26 cellular contexts compared by ENCODE assay signal in genomic region chr2:119769645-119770044, GRCh38.
"Had no signal": no experiment of that assay in that cellular context is flagged by ENCODE, and none has a peak within 500 bp of the region (broad histone marks: within the 10 kb centered on the region; RNA-seq: fewer than 3 reads in every experiment).

No MANE protein-coding gene starts in this region.

- H3K9me3 ChIP-seq: colonic mucosa, esophagus squamous epithelium, gastrocnemius medialis, heart right ventricle, left ventricle myocardium inferior, lower lobe of right lung, mucosa of descending colon had no signal

- ATAC-seq: effector memory CD8-positive, alpha-beta T cell; esophagus mucosa; gastrocnemius medialis; heart right ventricle; lower lobe of right lung had no signal

- H3K4me3 ChIP-seq: colonic mucosa, esophagus squamous epithelium, gastrocnemius medialis, heart right ventricle, left ventricle myocardium inferior, lower lobe of right lung, mucosa of descending colon had no signal

- FAIRE-seq: endometrium had no signal

- H3K36me3 ChIP-seq: colonic mucosa, esophagus squamous epithelium, gastrocnemius medialis, heart right ventricle, left ventricle myocardium inferior, lower lobe of right lung had no signal

- H3K27ac ChIP-seq: colonic mucosa, epithelial cell of prostate, esophagus squamous epithelium, gastrocnemius medialis, lower lobe of right lung had no signal

- DNase-seq: colonic mucosa; cortex of kidney; effector CD8-positive, alpha-beta T cell; effector memory CD8-positive, alpha-beta T cell; endodermal cell; erythroblast; esophagus squamous epithelium; foreskin fibroblast; foreskin melanocyte; gastrocnemius medialis; glutamatergic neuron; head of caudate nucleus; heart right ventricle; hypothalamus; immature natural killer cell; islet precursor cell; kidney; kidney glomerular epithelial cell; left ventricle myocardium inferior; lower lobe of right lung; mesenchymal stem cell; mucosa of descending colon; naive B cell had no signal

- H3K4me1 ChIP-seq: colonic mucosa, esophagus squamous epithelium, lower lobe of right lung had no signal

- H3K27me3 ChIP-seq: colonic mucosa, esophagus squamous epithelium, gastrocnemius medialis, heart right ventricle had no signal
